Comparison of ENCODE assay signal across 1 cellular context in the genomic region with DNA sequence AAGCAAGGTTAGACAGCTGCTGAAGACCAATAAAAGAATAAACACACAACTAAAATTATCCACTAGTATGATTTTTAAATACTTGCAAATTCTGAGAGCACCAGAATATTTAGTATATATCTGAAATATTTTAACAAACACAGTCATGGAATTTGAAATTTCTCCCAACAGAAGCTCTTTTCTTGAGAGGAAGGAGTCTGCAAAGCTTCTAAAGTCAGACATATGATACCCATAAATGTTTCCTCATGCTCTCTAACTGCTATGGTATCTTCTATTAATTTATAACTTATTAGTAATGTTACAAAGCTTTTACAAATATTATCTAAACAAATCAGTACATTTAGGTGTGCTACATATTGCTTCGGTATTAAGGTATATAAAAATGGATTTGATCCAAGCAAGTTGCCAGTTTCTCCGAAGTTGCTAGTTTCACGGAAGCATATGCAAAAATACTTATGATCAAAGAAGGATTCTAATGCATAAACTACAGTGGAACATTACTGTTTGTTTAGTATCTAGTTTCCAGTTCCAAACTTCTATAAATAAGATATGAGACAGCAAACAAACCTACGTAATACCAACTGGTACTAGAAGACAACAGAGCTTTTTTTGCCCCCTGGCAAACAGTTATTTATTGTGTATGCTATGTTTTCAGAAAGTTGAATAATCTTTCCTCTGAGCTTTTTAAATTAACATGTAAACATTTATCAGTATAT.
TF ChIP-seq lines count a peak whose summit lies in the region.

No MANE protein-coding gene starts in this region.

TF ChIP-seq in HepG2, 621 proteins besides CTCF, POLR2A, EP300 and RAD21:
- TF ChIP-seq HES4 (CRISPR knock-in tag; IDR thresholded peaks at IDR 0.05; ENCODE audit: borderline replicate concordance) (no peak), NFATC3 (CRISPR knock-in tag; IDR thresholded peaks at IDR 0.05) (no peak), RFX1 (IDR thresholded peaks at IDR 0.05) (no peak), WIZ (CRISPR knock-in tag; IDR thresholded peaks at IDR 0.05) (no peak), SIX1 (CRISPR knock-in tag; IDR thresholded peaks at IDR 0.05; ENCODE audit: borderline replicate concordance) (peak; percentile 69; the same call in 1 of the 2 replicates), NFIB (CRISPR knock-in tag; IDR thresholded peaks at IDR 0.05; ENCODE audit: borderline replicate concordance) (no peak), ZNF329 (CRISPR knock-in tag; IDR thresholded peaks at IDR 0.05; ENCODE audit: low read depth) (no peak), U2AF2 (IDR thresholded peaks at IDR 0.05; ENCODE audit: low read depth, low read length) (no peak), ZFP90 (CRISPR knock-in tag; IDR thresholded peaks at IDR 0.05; ENCODE audit: borderline replicate concordance) (no peak)
